Comparison of ENCODE assay signal across 2 cellular contexts in the genomic region with DNA sequence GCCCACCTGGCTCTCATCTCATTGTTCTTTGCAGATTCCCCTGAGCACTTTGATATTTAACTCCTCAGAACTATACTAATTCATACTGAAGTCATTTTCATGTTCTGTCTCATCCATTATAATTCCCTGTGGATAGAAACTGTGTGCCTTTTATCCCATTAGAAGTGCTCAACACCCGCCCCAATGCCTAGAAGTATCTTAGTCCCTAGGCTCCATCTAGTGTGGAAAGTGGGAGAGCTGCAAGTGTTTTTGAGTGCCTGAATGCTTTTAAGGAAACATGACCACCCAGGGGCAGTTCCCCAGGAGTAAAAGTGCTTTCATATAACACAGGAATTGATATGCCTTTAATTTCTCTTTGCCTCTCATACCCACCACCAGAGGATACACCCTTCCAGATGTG.
TF ChIP-seq lines count a peak whose summit lies in the region.

No MANE protein-coding gene starts in this region.

TF ChIP-seq in GM23338, 12 proteins besides CTCF, POLR2A, EP300 and RAD21 (continues in another document):
- no peak for TF ChIP-seq ETS1 (IDR thresholded peaks at IDR 0.05)
- no peak for TF ChIP-seq REST (IDR thresholded peaks at IDR 0.05; ENCODE audit: unreplicated experiment)
- no peak for TF ChIP-seq EZH2 (IDR thresholded peaks at IDR 0.05; ENCODE audit: low read depth, unreplicated experiment)
- TF ChIP-seq CREB1 (CRISPR knock-in tag; IDR thresholded peaks at IDR 0.05; ENCODE audit: low read depth) = no peak
- TF ChIP-seq EZH2phosphoT487 (IDR thresholded peaks at IDR 0.05; ENCODE audit: unreplicated experiment) = no peak
- no peak for TF ChIP-seq STAT1 (IDR thresholded peaks at IDR 0.05; ENCODE audit: unreplicated experiment)
- no peak for TF ChIP-seq JUNB (IDR thresholded peaks at IDR 0.05; ENCODE audit: unreplicated experiment)
- no peak for TF ChIP-seq ZNF114 (CRISPR knock-in tag; IDR thresholded peaks at IDR 0.05)
- no peak for TF ChIP-seq POLR2AphosphoS5 (IDR thresholded peaks at IDR 0.05; ENCODE audit: low read depth)
- no peak for TF ChIP-seq ZNF462 (CRISPR knock-in tag; IDR thresholded peaks at IDR 0.05)

TF ChIP-seq in H1, 55 proteins besides CTCF, POLR2A, EP300 and RAD21:
- TF ChIP-seq ZNF274 (IDR thresholded peaks at IDR 0.05; ENCODE audit: borderline replicate concordance, extremely low read depth, low read length) = no peak
